Comparison of ENCODE assay signal across 29 cellular contexts in genomic region chr1:29397981-29398380, GRCh38.
"Had no signal": no experiment of that assay in that cellular context is flagged by ENCODE, and none has a peak within 500 bp of the region (broad histone marks: within the 10 kb centered on the region; RNA-seq: fewer than 3 reads in every experiment).

No MANE protein-coding gene starts in this region.

- H3K4me3 ChIP-seq: colonic mucosa, esophagus squamous epithelium, left ventricle myocardium inferior, lower lobe of right lung, mucosa of descending colon, smooth muscle cell, thyroid gland, vagina had no signal

- H3K4me3 Mint-ChIP-seq: effector memory CD8-positive, alpha-beta T cell; memory B cell; mesothelial cell of epicardium; naive B cell; natural killer cell treated with Interleukin-12 subunit alpha and Interleukin-12 subunit beta and Interleukin-15 and Interleukin-18, amount 100 ng/mL, for 72 hours; neural crest cell; stimulated activated naive CD8-positive, alpha-beta T cell treated with anti-CD3 and anti-CD28 coated beads, Interleukin-15, amount 100 ng/mL, for 72 hours had no signal

- H3K27ac ChIP-seq: colonic mucosa, esophagus squamous epithelium, left ventricle myocardium inferior, lower lobe of right lung, neutrophil, parathyroid adenoma, thyroid gland, vagina had no signal

- H3K36me3 ChIP-seq: colonic mucosa, esophagus squamous epithelium, left ventricle myocardium inferior, lower lobe of right lung, neutrophil, thyroid gland, vagina had no signal

- H3K36me3 Mint-ChIP-seq: memory B cell; mesothelial cell of epicardium; naive B cell; natural killer cell treated with Interleukin-12 subunit alpha and Interleukin-12 subunit beta and Interleukin-15 and Interleukin-18, amount 100 ng/mL, for 72 hours had no signal

- H2AFZ ChIP-seq: parathyroid adenoma had no signal

- H3K79me2 ChIP-seq: parathyroid adenoma had no signal

- H3K9ac ChIP-seq: parathyroid adenoma had no signal

- DNase-seq: colonic mucosa; effector memory CD8-positive, alpha-beta T cell; erythroblast; esophagus squamous epithelium; foreskin melanocyte; glutamatergic neuron; left cardiac atrium; left ventricle myocardium inferior; lower lobe of right lung; mucosa of descending colon; naive B cell; stimulated activated CD4-positive, alpha-beta T cell treated with anti-CD3 and anti-CD28 coated beads, Interleukin-12 subunit alpha, Interleukin-12 subunit beta, amount 100 ng/mL, for 4 hours; stimulated activated CD4-positive, alpha-beta T cell treated with anti-CD3 and anti-CD28 coated beads, Interleukin-1b, Interleukin-23, amount 100 ng/mL, for 48 hours; stimulated activated CD4-positive, alpha-beta T cell treated with anti-CD3 and anti-CD28 coated beads, Interleukin-4, amount 100 ng/mL, for 1 hour; stimulated activated CD8-positive, alpha-beta memory T cell treated with anti-CD3 and anti-CD28 coated beads, Interleukin-4, amount 100 ng/mL, for 48 hours; stimulated activated naive CD4-positive, alpha-beta T cell; stimulated activated naive CD8-positive, alpha-beta T cell treated with anti-CD3 and anti-CD28 coated beads, Interleukin-15, amount 100 ng/mL, for 72 hours; thyroid gland; trophoblast cell had no signal

- ATAC-seq: effector memory CD8-positive, alpha-beta T cell; mucosa of descending colon; natural killer cell treated with Interleukin-12 subunit alpha and Interleukin-12 subunit beta and Interleukin-15 and Interleukin-18, amount 100 ng/mL, for 72 hours; sciatic nerve; stimulated activated naive CD8-positive, alpha-beta T cell treated with anti-CD3 and anti-CD28 coated beads, Interleukin-15, amount 100 ng/mL, for 72 hours had no signal

- H3K27ac Mint-ChIP-seq: effector memory CD8-positive, alpha-beta T cell; memory B cell; mesothelial cell of epicardium; naive B cell; natural killer cell treated with Interleukin-12 subunit alpha and Interleukin-12 subunit beta and Interleukin-15 and Interleukin-18, amount 100 ng/mL, for 72 hours; progenitor cell of endocrine pancreas; stimulated activated naive CD8-positive, alpha-beta T cell treated with anti-CD3 and anti-CD28 coated beads, Interleukin-15, amount 100 ng/mL, for 72 hours had no signal

- H3K27me3 ChIP-seq: colonic mucosa, thyroid gland, vagina had no signal

- H3K4me1 ChIP-seq: colonic mucosa, left ventricle myocardium inferior, lower lobe of right lung, parathyroid adenoma, thyroid gland, vagina had no signal

- H3K9me3 ChIP-seq: colonic mucosa, lower lobe of right lung, neutrophil, thyroid gland, vagina had no signal

- H3K4me2 ChIP-seq: smooth muscle cell had no signal

- H3K9me3 Mint-ChIP-seq: natural killer cell treated with Interleukin-12 subunit alpha and Interleukin-12 subunit beta and Interleukin-15 and Interleukin-18, amount 100 ng/mL, for 72 hours had no signal

- H3K4me1 Mint-ChIP-seq: memory B cell; naive B cell; stimulated activated naive CD8-positive, alpha-beta T cell treated with anti-CD3 and anti-CD28 coated beads, Interleukin-15, amount 100 ng/mL, for 72 hours had no signal
